In genomic region chr17:5391678-5392077, GRCh38 we compare ENCODE assay signal across 18 cellular contexts. TPM values are rescaled to one million over a fixed set of nuclear protein-coding genes. Genes with fewer than 3 reads are reported as not detected.
DNase-seq lines count a peak whose midpoint lies in the region; ATAC-seq and TF ChIP-seq lines count a peak whose summit lies in the region.
"Had no signal": no experiment of that assay in that cellular context is flagged by ENCODE, and none has a peak within 500 bp of the region (broad histone marks: within the 10 kb centered on the region; RNA-seq: fewer than 3 reads in every experiment).

No MANE protein-coding gene starts in this region.

- H3K9me3 Mint-ChIP-seq in activated T-cell treated with anti-CD3 and anti-CD28 coated beads, Interleukin-2, amount 50 U/mL, for 24 hours = no peaks in the 10 kb centered on the region
- no peaks in the 10 kb centered on the region for H3K9me3 Mint-ChIP-seq in Calu3 (ENCODE audit: low read depth, unreplicated experiment)
- peaks cover 0 to 2% (median 0%) of the 10 kb centered on the region in 7 donors for H3K9me3 Mint-ChIP-seq in naive B cell

- intact Hi-C loops in Calu3 (cut with micrococcal nuclease; ENCODE audit: unreplicated experiment) (no loop called here), sigmoid colon (cut with DNase I) (no loop called here), lower leg skin (cut with DNase I; ENCODE audit: low total_unique reads) (no loop called here)

- TF ChIP-seq EP300 in sigmoid colon (IDR thresholded peaks at IDR 0.05) = no peak

- in situ Hi-C loops in brain microvascular endothelial cell (cut with HindIII; ENCODE audit: low pct_ligation_motif_present, low sequenced_read_pairs) = no loop called here

- H3K9me3 ChIP-seq in sigmoid colon = no peaks in the 10 kb centered on the region
- H3K9me3 ChIP-seq: HAP-1 had no signal

- H3K27me3 ChIP-seq in brain microvascular endothelial cell (replicated peaks) (no peaks in the 10 kb centered on the region), sigmoid colon (no peaks in the 10 kb centered on the region)

- TF ChIP-seq POLR2A in sigmoid colon (IDR thresholded peaks at IDR 0.05) (no peak), lower leg skin (IDR thresholded peaks at IDR 0.05) (no peak)

- ATAC-seq in naive B cell (ENCODE audit: low read depth in 2 of 2) = no peak

- peaks cover 16% of the 10 kb centered on the region for H3K4me1 Mint-ChIP-seq in activated T-cell treated with anti-CD3 and anti-CD28 coated beads, Interleukin-2, amount 50 U/mL, for 24 hours (ENCODE audit: low read depth)
- H3K4me1 Mint-ChIP-seq in Calu3 (ENCODE audit: low read depth, unreplicated experiment) (no peaks in the 10 kb centered on the region), naive B cell (peaks cover 12 to 18% (median 13%) of the 10 kb centered on the region in 3 donors)

- H3K4me3 Mint-ChIP-seq in activated T-cell treated with anti-CD3 and anti-CD28 coated beads, Interleukin-2, amount 50 U/mL, for 24 hours = no peak overlapping the region
- H3K4me3 Mint-ChIP-seq in Calu3 (ENCODE audit: low read depth, unreplicated experiment) (no peak overlapping the region), naive B cell (no peak overlapping the region)
- H3K4me3 Mint-ChIP-seq: B cell; CD4-positive, CD25-positive, alpha-beta regulatory T cell had no signal

- no peak for TF ChIP-seq CTCF in Calu3 (IDR thresholded peaks at IDR 0.05; ENCODE audit: unreplicated experiment)
- no peak for TF ChIP-seq CTCF in brain microvascular endothelial cell (IDR thresholded peaks at IDR 0.05; ENCODE audit: low read depth, low read length, missing control alignments)
- TF ChIP-seq CTCF in sigmoid colon (IDR thresholded peaks at IDR 0.05) = no peak
- TF ChIP-seq CTCF in lower leg skin (IDR thresholded peaks at IDR 0.05) = no peak

- H3K27ac Mint-ChIP-seq in activated T-cell treated with anti-CD3 and anti-CD28 coated beads, Interleukin-2, amount 50 U/mL, for 24 hours = peak overlapping the region; percentile 4
- H3K27ac Mint-ChIP-seq in Calu3 (ENCODE audit: unreplicated experiment) (peak overlapping the region; percentile 65), naive B cell (peak overlapping the region in 4 of 6 donors; percentile 26 to 81 (median 56))
- H3K27ac Mint-ChIP-seq: CD4-positive, CD25-positive, alpha-beta regulatory T cell had no signal

- H3K4me1 ChIP-seq in sigmoid colon = no peaks in the 10 kb centered on the region
- H3K4me1 ChIP-seq: HAP-1 had no signal

- H3K27me3 Mint-ChIP-seq in activated T-cell treated with anti-CD3 and anti-CD28 coated beads, Interleukin-2, amount 50 U/mL, for 24 hours = no peaks in the 10 kb centered on the region
- H3K27me3 Mint-ChIP-seq in Calu3 (ENCODE audit: unreplicated experiment) = no peaks in the 10 kb centered on the region
- no peaks in the 10 kb centered on the region for H3K27me3 Mint-ChIP-seq in naive B cell
- H3K27me3 Mint-ChIP-seq: B cell; CD4-positive, CD25-positive, alpha-beta regulatory T cell had no signal

- peaks cover 92% of the 10 kb centered on the region for H3K36me3 Mint-ChIP-seq in activated T-cell treated with anti-CD3 and anti-CD28 coated beads, Interleukin-2, amount 50 U/mL, for 24 hours (ENCODE audit: low read depth)
- H3K36me3 Mint-ChIP-seq in Calu3 (ENCODE audit: insufficient read depth, unreplicated experiment) = peaks cover 28% of the 10 kb centered on the region
- H3K36me3 Mint-ChIP-seq in naive B cell = peaks cover 48 to 50% of the 10 kb centered on the region in 2 donors

- peaks cover 63% of the 10 kb centered on the region for H3K36me3 ChIP-seq in brain microvascular endothelial cell (replicated peaks)
- H3K36me3 ChIP-seq in sigmoid colon = peaks cover 32 to 98% (median 52%) of the 10 kb centered on the region in 4 donors

- H3K4me3 ChIP-seq in brain microvascular endothelial cell (ENCODE audit: low read depth, low read length) = no peak overlapping the region
- no peak overlapping the region for H3K4me3 ChIP-seq in sigmoid colon
- H3K4me3 ChIP-seq in lower leg skin (ENCODE audit: low read depth, poor library complexity, severe bottlenecking) = no peak overlapping the region
- H3K4me3 ChIP-seq: GM23248, HAP-1 had no signal

- 92 to 95% methylated on average over 5 of the region's 5 CpGs for WGBS in sigmoid colon, 2 donors
- 91 to 93% methylated on average over 5 of the region's 5 CpGs for WGBS in lower leg skin, 2 donors

- BruUV-seq in Calu3 (replicated peaks; lab: Mats Ljungman, UMichigan) = no TSS peak

- DNase-seq in activated T-cell treated with anti-CD3 and anti-CD28 coated beads, Interleukin-2, amount 50 U/mL, for 24 hours = no peak
- DNase-seq in activated T-cell treated with anti-CD3 and anti-CD28 coated beads, Interleukin-2, amount 50 U/mL, for 48 hours = no peak
- DNase-seq in Calu3 (no peak), brain microvascular endothelial cell (peak; percentile 11), naive B cell (no peak), UCSD-AML1 (lab: John Stamatoyannopoulos, UW; ENCODE audit: unreplicated experiment) (no peak), sigmoid colon (no peak), lower leg skin (ENCODE audit: low spot score in 2 of 2) (no peak)
- DNase-seq: 8988T; CD4-positive, CD25-positive, alpha-beta regulatory T cell; GF-D8; GM23248; NCI-H1694 treated with DMSO at 0.1 percent for 48 hours; NCI-H510A; NCI-H774; SIG-M5 had no signal

- H3K27ac ChIP-seq in brain microvascular endothelial cell (no peak overlapping the region), sigmoid colon (no peak overlapping the region)
- H3K27ac ChIP-seq: GM23248 had no signal

- CTCF ChIA-PET in Calu3 (lab: Charles Lee) = no interaction called here

RNA-seq across cellular contexts. Expression of gene NUP88, which starts 27.8 kb away (rescaled TPM):
- total RNA-seq in Calu3 (2022) (67.2 and 70.9 TPM in 2 replicates), sigmoid colon (10 to 100 TPM; 53.6 to 68.3 (median 63.1) TPM), lower leg skin (10 to 100 TPM; 64.7 to 80.1 (median 74.2) TPM)
- polyA plus RNA-seq in naive B cell (ENCODE audit: low read depth in 6 of 6) (100 to 1,000 TPM; 261 to 392 (median 297) TPM), sigmoid colon (10 to 100 TPM; 39.1 to 82.9 (median 58.3) TPM)

RNA-seq across cellular contexts. Expression of gene RPAIN, which starts 28.3 kb away (rescaled TPM):
- total RNA-seq in Calu3 (2022) = 36.7 and 42.0 TPM in 2 replicates
- 10 to 100 TPM; 41.4 to 58.7 (median 50.5) TPM for polyA plus RNA-seq in naive B cell (ENCODE audit: low read depth in 6 of 6)
- total RNA-seq in sigmoid colon = 10 to 100 TPM; 37.8 to 53.8 (median 47.1) TPM
- 10 to 100 TPM; 21.3 to 32.9 (median 31.8) TPM for polyA plus RNA-seq in sigmoid colon
- total RNA-seq in lower leg skin = 10 to 100 TPM; 17.4 to 68.0 (median 41.3) TPM

RNA-seq across cellular contexts. Expression of gene C1QBP, which starts 47.3 kb away (rescaled TPM):
- 124 and 128 TPM in 2 replicates for total RNA-seq in Calu3 (2022)
- 100 to 1,000 TPM; 206 to 309 (median 274) TPM for polyA plus RNA-seq in naive B cell (ENCODE audit: low read depth in 6 of 6)
- total RNA-seq in sigmoid colon = 10 to 100 TPM; 59.8 to 99.9 (median 85.3) TPM
- 100 to 1,000 TPM in 2 of 3 donors, 10 to 100 TPM in 1; 94.3 to 204 (median 154) TPM for polyA plus RNA-seq in sigmoid colon
- total RNA-seq in lower leg skin = 100 to 1,000 TPM in 3 of 4 donors, 10 to 100 TPM in 1; 89.4 to 153 (median 119) TPM

Comparison
In these comparisons a context has a peak if more than half of its experiments do, and no peak if none do; other contexts are left out.
1. H3K27ac Mint-ChIP-seq: peak in every context shown above with its lines; median percentile 65 in Calu3; 56 in naive B cell; 4 in activated T-cell treated with anti-CD3 and anti-CD28 coated beads, Interleukin-2, amount 50 U/mL, for 24 hours.